In genomic region chr21:20618878-20619277, GRCh38 we compare ENCODE assay signal across 21 cellular contexts.
"Had no signal": no experiment of that assay in that cellular context is flagged by ENCODE, and none has a peak within 500 bp of the region (broad histone marks: within the 10 kb centered on the region; RNA-seq: fewer than 3 reads in every experiment).

No MANE protein-coding gene starts in this region.

- DNase-seq: activated CD4-positive, alpha-beta memory T cell treated with anti-CD3 and anti-CD28 coated beads for 36 hours; activated CD4-positive, alpha-beta T cell treated with anti-CD3 and anti-CD28 coated beads, Interleukin-2, amount 10 ng/mL, durations not matched to agents 7 days and 5 days; activated CD4-positive, CD25-positive, alpha-beta regulatory T cell; activated CD8-positive, alpha-beta memory T cell treated with anti-CD3 and anti-CD28 coated beads for 24 hours; activated effector memory CD4-positive, alpha-beta T cell treated with anti-CD3 and anti-CD28 coated beads, Interleukin-2, amount 50 U/mL, for 16 hours; activated naive CD4-positive, alpha-beta T cell treated with Interleukin-2 at 50 U/mL for 16 hours; activated naive CD8-positive, alpha-beta T cell treated with anti-CD3 and anti-CD28 coated beads, Interleukin-2, amount 50 U/mL, for 24 hours; activated T-cell treated with anti-CD3 and anti-CD28 coated beads, Interleukin-2, amount 50 U/mL, for 4 hours; MG63; NCI-H1105; NCI-H1436; NCI-H1694 treated with DMSO at 0.1 percent for 48 hours; NCI-H2029 treated with DMSO at 0.1 percent for 48 hours; NCI-H345; NCI-H510A; NCI-H526 treated with DMSO at 0.1 percent for 48 hours; PC-9; SHP77 treated with DMSO at 0.1 percent for 48 hours; T-helper 17 cell had no signal

- FAIRE-seq: astrocyte had no signal

- ATAC-seq: activated naive CD4-positive, alpha-beta T cell treated with anti-CD3 and anti-CD28 coated beads, Interleukin-2, amount 50 U/mL, for 72 hours; activated naive CD8-positive, alpha-beta T cell treated with anti-CD3 and anti-CD28 coated beads, Interleukin-2, amount 50 U/mL, for 24 hours; activated T-cell treated with anti-CD3 and anti-CD28 coated beads, Interleukin-2, amount 50 U/mL, for 4 hours; T-helper 17 cell had no signal
